1 cellular context compared by ENCODE assay signal in genomic region chr5:127296321-127296720, GRCh38.
TF ChIP-seq lines count a peak whose summit lies in the region.

No MANE protein-coding gene starts in this region.

TF ChIP-seq in GM23338, 12 proteins besides CTCF, POLR2A, EP300 and RAD21 (continued from another document):
- TF ChIP-seq STAT1 (IDR thresholded peaks at IDR 0.05; ENCODE audit: unreplicated experiment), result no peak
- TF ChIP-seq ETS1 (IDR thresholded peaks at IDR 0.05), result no peak
- TF ChIP-seq EZH2phosphoT487 (IDR thresholded peaks at IDR 0.05; ENCODE audit: unreplicated experiment), result no peak
- no peak for TF ChIP-seq ZNF114 (CRISPR knock-in tag; IDR thresholded peaks at IDR 0.05)
- no peak for TF ChIP-seq ZNF331 (CRISPR knock-in tag; IDR thresholded peaks at IDR 0.05; ENCODE audit: low read depth)
- no peak for TF ChIP-seq POLR2AphosphoS5 (IDR thresholded peaks at IDR 0.05; ENCODE audit: low read depth)
- TF ChIP-seq CREB1 (CRISPR knock-in tag; IDR thresholded peaks at IDR 0.05; ENCODE audit: low read depth), result no peak
- TF ChIP-seq JUNB (IDR thresholded peaks at IDR 0.05; ENCODE audit: unreplicated experiment), result no peak
- no peak for TF ChIP-seq NANOG (IDR thresholded peaks at IDR 0.05; ENCODE audit: borderline replicate concordance)
- TF ChIP-seq REST (IDR thresholded peaks at IDR 0.05; ENCODE audit: unreplicated experiment), result no peak
